Comparison of ENCODE assay signal across 2 cellular contexts in the genomic region with DNA sequence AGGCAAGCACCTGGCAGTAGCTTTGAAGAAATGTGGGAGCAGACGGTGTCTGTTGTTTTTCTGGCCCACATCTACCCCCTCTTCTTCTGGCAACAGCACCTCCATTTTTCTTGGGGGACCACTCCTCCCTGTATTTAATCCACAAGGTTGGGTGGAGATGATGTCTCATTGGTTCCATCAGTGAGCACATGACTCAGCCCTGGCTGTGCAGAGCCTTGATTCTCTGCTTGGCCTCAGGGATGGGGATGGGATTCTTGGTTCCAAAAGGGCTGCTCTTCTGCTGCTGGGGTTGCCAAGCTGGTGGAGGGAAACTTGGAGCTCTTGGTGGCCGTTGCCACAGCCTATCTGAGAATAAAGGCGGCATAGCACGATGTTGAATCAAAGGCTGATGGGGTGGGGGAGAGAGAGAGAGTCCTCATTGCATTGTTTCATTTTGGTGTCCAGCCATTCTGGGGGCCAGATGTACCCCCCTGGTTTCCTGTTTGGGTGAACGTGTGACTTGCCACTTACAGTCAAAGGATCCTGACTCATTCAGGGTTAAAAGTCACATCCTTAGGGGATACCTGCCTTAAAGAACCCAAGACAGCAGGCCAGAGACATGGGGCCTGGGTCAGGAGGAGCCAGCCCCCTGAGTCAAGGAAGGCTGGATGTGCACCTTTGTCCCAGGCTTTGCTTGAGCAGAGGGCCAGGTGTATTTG.
TF ChIP-seq lines count a peak whose summit lies in the region.

No MANE protein-coding gene starts in this region.

TF ChIP-seq in liver, 16 proteins besides CTCF, POLR2A, EP300 and RAD21:
- TF ChIP-seq, protein P1, sequence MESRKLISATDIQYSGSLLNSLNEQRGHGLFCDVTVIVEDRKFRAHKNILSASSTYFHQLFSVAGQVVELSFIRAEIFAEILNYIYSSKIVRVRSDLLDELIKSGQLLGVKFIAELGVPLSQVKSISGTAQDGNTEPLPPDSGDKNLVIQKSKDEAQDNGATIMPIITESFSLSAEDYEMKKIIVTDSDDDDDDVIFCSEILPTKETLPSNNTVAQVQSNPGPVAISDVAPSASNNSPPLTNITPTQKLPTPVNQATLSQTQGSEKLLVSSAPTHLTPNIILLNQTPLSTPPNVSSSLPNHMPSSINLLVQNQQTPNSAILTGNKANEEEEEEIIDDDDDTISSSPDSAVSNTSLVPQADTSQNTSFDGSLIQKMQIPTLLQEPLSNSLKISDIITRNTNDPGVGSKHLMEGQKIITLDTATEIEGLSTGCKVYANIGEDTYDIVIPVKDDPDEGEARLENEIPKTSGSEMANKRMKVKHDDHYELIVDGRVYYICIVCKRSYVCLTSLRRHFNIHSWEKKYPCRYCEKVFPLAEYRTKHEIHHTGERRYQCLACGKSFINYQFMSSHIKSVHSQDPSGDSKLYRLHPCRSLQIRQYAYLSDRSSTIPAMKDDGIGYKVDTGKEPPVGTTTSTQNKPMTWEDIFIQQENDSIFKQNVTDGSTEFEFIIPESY (IDR thresholded peaks at IDR 0.05) = no peak
- no peak for TF ChIP-seq JUND (IDR thresholded peaks at IDR 0.05)
- TF ChIP-seq NR2F2 (IDR thresholded peaks at IDR 0.05) = peak; percentile 50

TF ChIP-seq in HepG2, 621 proteins besides CTCF, POLR2A, EP300 and RAD21:
- TF ChIP-seq ZNF616 (CRISPR knock-in tag; IDR thresholded peaks at IDR 0.05; ENCODE audit: low read depth) (no peak), NFE2 (CRISPR knock-in tag; IDR thresholded peaks at IDR 0.05) (no peak), ZEB1 (IDR thresholded peaks at IDR 0.05; ENCODE audit: insufficient replicate concordance, low read depth) (no peak), KAT8 (CRISPR knock-in tag; IDR thresholded peaks at IDR 0.05) (no peak), SMARCC2 (IDR thresholded peaks at IDR 0.05) (no peak), ZBTB3 (CRISPR knock-in tag; IDR thresholded peaks at IDR 0.05; ENCODE audit: borderline replicate concordance, low read depth) (no peak), ZBTB7A (CRISPR knock-in tag; IDR thresholded peaks at IDR 0.05) (no peak), SMAD9 (CRISPR knock-in tag; IDR thresholded peaks at IDR 0.05) (no peak), ZNF3 (CRISPR knock-in tag; IDR thresholded peaks at IDR 0.05) (no peak), ZNF264 (CRISPR knock-in tag; IDR thresholded peaks at IDR 0.05) (no peak), ZNF34 (CRISPR knock-in tag; IDR thresholded peaks at IDR 0.05; ENCODE audit: borderline replicate concordance) (no peak)
- TF ChIP-seq, protein P2, sequence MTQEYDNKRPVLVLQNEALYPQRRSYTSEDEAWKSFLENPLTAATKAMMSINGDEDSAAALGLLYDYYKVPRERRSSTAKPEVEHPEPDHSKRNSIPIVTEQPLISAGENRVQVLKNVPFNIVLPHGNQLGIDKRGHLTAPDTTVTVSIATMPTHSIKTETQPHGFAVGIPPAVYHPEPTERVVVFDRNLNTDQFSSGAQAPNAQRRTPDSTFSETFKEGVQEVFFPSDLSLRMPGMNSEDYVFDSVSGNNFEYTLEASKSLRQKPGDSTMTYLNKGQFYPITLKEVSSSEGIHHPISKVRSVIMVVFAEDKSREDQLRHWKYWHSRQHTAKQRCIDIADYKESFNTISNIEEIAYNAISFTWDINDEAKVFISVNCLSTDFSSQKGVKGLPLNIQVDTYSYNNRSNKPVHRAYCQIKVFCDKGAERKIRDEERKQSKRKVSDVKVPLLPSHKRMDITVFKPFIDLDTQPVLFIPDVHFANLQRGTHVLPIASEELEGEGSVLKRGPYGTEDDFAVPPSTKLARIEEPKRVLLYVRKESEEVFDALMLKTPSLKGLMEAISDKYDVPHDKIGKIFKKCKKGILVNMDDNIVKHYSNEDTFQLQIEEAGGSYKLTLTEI (CRISPR knock-in tag; conservative IDR thresholded peaks at IDR 0.05) = no peak
- TF ChIP-seq, protein P3, sequence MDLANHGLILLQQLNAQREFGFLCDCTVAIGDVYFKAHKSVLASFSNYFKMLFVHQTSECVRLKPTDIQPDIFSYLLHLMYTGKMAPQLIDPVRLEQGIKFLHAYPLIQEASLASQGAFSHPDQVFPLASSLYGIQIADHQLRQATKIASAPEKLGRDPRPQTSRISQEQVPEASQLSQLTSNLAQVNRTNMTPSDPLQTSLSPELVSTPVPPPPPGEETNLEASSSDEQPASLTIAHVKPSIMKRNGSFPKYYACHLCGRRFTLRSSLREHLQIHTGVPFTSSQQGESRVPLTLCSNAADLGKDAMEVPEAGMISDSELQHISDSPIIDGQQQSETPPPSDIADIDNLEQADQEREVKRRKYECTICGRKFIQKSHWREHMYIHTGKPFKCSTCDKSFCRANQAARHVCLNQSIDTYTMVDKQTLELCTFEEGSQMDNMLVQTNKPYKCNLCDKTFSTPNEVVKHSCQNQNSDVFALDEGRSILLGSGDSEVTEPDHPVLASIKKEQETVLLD (CRISPR knock-in tag; IDR thresholded peaks at IDR 0.05; ENCODE audit: low read depth) = no peak
